18 cellular contexts compared by ENCODE assay signal in the genomic region with DNA sequence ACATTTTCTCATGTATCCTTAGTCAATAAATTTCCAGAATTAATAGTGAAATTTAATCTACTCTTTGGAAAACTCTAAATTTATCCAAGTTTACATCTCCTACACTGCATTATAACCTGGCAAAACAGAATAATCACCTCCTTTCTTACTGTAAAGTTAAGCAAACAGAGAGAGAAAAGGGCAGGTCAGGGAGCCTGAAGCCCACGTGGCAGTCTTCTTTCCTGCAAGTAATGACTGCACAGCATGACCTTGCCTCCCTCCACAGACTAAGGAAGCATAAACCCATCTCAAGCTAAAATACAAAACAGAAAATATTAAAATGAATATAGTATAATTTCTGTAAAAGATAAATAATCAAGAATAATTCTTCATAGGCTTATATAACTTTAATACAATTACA.
A peak's percentile ranks its signal among the peaks of the same experiment; 100 is the strongest.
DNase-seq lines count a peak whose midpoint lies in the region; ATAC-seq, FAIRE-seq and TF ChIP-seq lines count a peak whose summit lies in the region.
"Had no signal": no experiment of that assay in that cellular context is flagged by ENCODE, and none has a peak within 500 bp of the region (broad histone marks: within the 10 kb centered on the region; RNA-seq: fewer than 3 reads in every experiment).

No MANE protein-coding gene starts in this region.

- H4K5ac ChIP-seq in mesendoderm (ENCODE audit: low read length): no peak overlapping the region

- no peak overlapping the region for H3K27ac ChIP-seq in mesendoderm (ENCODE audit: low read depth, low read length)
- H3K27ac ChIP-seq: 22Rv1, GM23248 had no signal

- no peak for TF ChIP-seq CTCF in WTC11 (IDR thresholded peaks at IDR 0.05)

- H3K18ac ChIP-seq in mesendoderm (ENCODE audit: low read length): no peak overlapping the region

- no peaks in the 10 kb centered on the region for H3K79me2 ChIP-seq in mesendoderm (ENCODE audit: control insufficient read depth, insufficient read depth, low read length)

- H3K23ac ChIP-seq in mesendoderm (ENCODE audit: low read length): no peak overlapping the region

- no peak overlapping the region for H2BK15ac ChIP-seq in mesendoderm (replicated peaks; ENCODE audit: low read depth)

- no peak overlapping the region for H4K8ac ChIP-seq in mesendoderm (ENCODE audit: low read depth, low read length)

- H3K36me3 ChIP-seq in mesendoderm (ENCODE audit: control insufficient read depth, insufficient read depth, low read length): no peaks in the 10 kb centered on the region

- TF ChIP-seq POLR2A in GM12891 (IDR thresholded peaks at IDR 0.05; ENCODE audit: low read depth, low read length): no peak

- H3K27me3 ChIP-seq in mesendoderm (ENCODE audit: insufficient read depth, low read length, poor library complexity): no peaks in the 10 kb centered on the region

- CTCF ChIA-PET in WTC11 (lab: Charles Lee): no interaction called here

- WGBS in mesendoderm (ENCODE audit: extremely low coverage, insufficient coverage, low lambda C conversion rate): no CpG with 5 or more reads among the region's 1 CpG

- H3K4me2 ChIP-seq in mesendoderm (ENCODE audit: low read length): no peak overlapping the region

- H3K36me3 Mint-ChIP-seq in WTC11: peaks cover 6% of the 10 kb centered on the region
- H3K36me3 Mint-ChIP-seq: CD14-positive monocyte; CD8-positive, alpha-beta T cell had no signal

- no peak overlapping the region for H2BK120ac ChIP-seq in mesendoderm (ENCODE audit: low read depth, low read length)

- DNase-seq in DMS53 (lab: John Stamatoyannopoulos, UW) (peak; percentile 0), DMS53 treated with DMSO at 0.1 percent for 48 hours (lab: John Stamatoyannopoulos, UW; ENCODE audit: unreplicated experiment) (no peak), WTC11 (ENCODE audit: low spot score) (peak; percentile 14), iPS DF 19.7 (ENCODE audit: low read depth, low spot score) (peak; percentile 5), mesendoderm (peak; percentile 34), GM12891 (ENCODE audit: insufficient read length, low spot score) (no peak)
- no peak for DNase-seq in stimulated activated CD4-positive, alpha-beta T cell treated with anti-CD3 and anti-CD28 coated beads, Interleukin-2, amount 100 ng/mL, for 48 hours
- DNase-seq: CD8-positive, alpha-beta T cell; COR-L47; DMS153; GM23248; HCEC 1CT; HFFc6 had no signal

- no peak overlapping the region for H3K9ac ChIP-seq in mesendoderm (ENCODE audit: low read length)
- H3K9ac ChIP-seq: GM23248 had no signal

- no peaks in the 10 kb centered on the region for H3K4me1 ChIP-seq in mesendoderm (ENCODE audit: control insufficient read depth, low read depth, low read length)

- no peaks in the 10 kb centered on the region for H3K79me1 ChIP-seq in mesendoderm (ENCODE audit: low read length)

- no peak for FAIRE-seq in GM12891 (lab: Jason Lieb, UNC)
- FAIRE-seq: D721Med, GM18507 had no signal

- ATAC-seq in WTC11 (peak; percentile 91), GM19455 (IDR thresholded peaks at IDR 0.05; ENCODE audit: unreplicated experiment) (no peak)
- ATAC-seq: CD8-positive, alpha-beta T cell had no signal

- no peak overlapping the region for H2AK5ac ChIP-seq in mesendoderm (ENCODE audit: low read length)

- no peak overlapping the region for H3K4ac ChIP-seq in mesendoderm (ENCODE audit: low read depth, low read length)

- H3K4me3 Mint-ChIP-seq in WTC11: no peak overlapping the region
- H3K4me3 Mint-ChIP-seq: CD14-positive monocyte; CD8-positive, alpha-beta T cell; HFFc6 had no signal

- H3K27ac Mint-ChIP-seq in WTC11: peak overlapping the region; percentile 41; the same call in 1 of the 2 replicates
- H3K27ac Mint-ChIP-seq: CD14-positive monocyte; CD8-positive, alpha-beta T cell; HFFc6 had no signal

- H2BK5ac ChIP-seq in mesendoderm (ENCODE audit: low read length): no peak overlapping the region

- peaks cover 8% of the 10 kb centered on the region for H3K4me1 Mint-ChIP-seq in WTC11
- H3K4me1 Mint-ChIP-seq: CD14-positive monocyte had no signal

- no peaks in the 10 kb centered on the region for H3K27me3 Mint-ChIP-seq in WTC11 (ENCODE audit: low read depth)

- no peak overlapping the region for H3K4me3 ChIP-seq in mesendoderm (ENCODE audit: low read length)
- H3K4me3 ChIP-seq: GM23248 had no signal

- POLR2A ChIA-PET in WTC11 (lab: Charles Lee): no interaction called here

- peaks cover 17% of the 10 kb centered on the region for H3K9me3 Mint-ChIP-seq in WTC11

- no peak overlapping the region for H3K56ac ChIP-seq in mesendoderm (ENCODE audit: low read length)

TF ChIP-seq in WTC11, 78 proteins besides CTCF, POLR2A, EP300 and RAD21:
- TF ChIP-seq PRRX2 (CRISPR knock-in tag; IDR thresholded peaks at IDR 0.05) (no peak), ZBTB21 (CRISPR knock-in tag; IDR thresholded peaks at IDR 0.05; ENCODE audit: borderline replicate concordance) (no peak)
- TF ChIP-seq, protein P1, sequence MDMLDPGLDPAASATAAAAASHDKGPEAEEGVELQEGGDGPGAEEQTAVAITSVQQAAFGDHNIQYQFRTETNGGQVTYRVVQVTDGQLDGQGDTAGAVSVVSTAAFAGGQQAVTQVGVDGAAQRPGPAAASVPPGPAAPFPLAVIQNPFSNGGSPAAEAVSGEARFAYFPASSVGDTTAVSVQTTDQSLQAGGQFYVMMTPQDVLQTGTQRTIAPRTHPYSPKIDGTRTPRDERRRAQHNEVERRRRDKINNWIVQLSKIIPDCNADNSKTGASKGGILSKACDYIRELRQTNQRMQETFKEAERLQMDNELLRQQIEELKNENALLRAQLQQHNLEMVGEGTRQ (CRISPR knock-in tag; IDR thresholded peaks at IDR 0.05): peak; percentile 61
- TF ChIP-seq, protein P2, sequence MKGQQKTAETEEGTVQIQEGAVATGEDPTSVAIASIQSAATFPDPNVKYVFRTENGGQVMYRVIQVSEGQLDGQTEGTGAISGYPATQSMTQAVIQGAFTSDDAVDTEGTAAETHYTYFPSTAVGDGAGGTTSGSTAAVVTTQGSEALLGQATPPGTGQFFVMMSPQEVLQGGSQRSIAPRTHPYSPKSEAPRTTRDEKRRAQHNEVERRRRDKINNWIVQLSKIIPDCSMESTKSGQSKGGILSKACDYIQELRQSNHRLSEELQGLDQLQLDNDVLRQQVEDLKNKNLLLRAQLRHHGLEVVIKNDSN (CRISPR knock-in tag; IDR thresholded peaks at IDR 0.05): peak; percentile 54; the same call in 1 of the 2 replicates

TF ChIP-seq in GM12891, 5 proteins besides CTCF, POLR2A, EP300 and RAD21:
- TF ChIP-seq SPI1 (IDR thresholded peaks at IDR 0.05; ENCODE audit: low read depth, low read length) (no peak), PAX5 (IDR thresholded peaks at IDR 0.05; ENCODE audit: insufficient read depth, low read length, severe bottlenecking) (no peak), POU2F2 (IDR thresholded peaks at IDR 0.05; ENCODE audit: low read depth, low read length) (no peak), TAF1 (IDR thresholded peaks at IDR 0.05; ENCODE audit: low read depth, low read length) (no peak), POLR2AphosphoS5 (IDR thresholded peaks at IDR 0.05; ENCODE audit: low read depth, low read length) (no peak)

Comparison
In these comparisons a context has a peak if more than half of its experiments do, and no peak if none do; other contexts are left out.
1. DNase-seq: peak in DMS53 (single experiment), WTC11 (single experiment), iPS DF 19.7 (single experiment) and mesendoderm (single experiment); none in DMS53 treated with DMSO at 0.1 percent for 48 hours (single experiment), stimulated activated CD4-positive, alpha-beta T cell treated with anti-CD3 and anti-CD28 coated beads, Interleukin-2, amount 100 ng/mL, for 48 hours (0 of 2) and GM12891 (single experiment).